1 cellular context compared by ENCODE assay signal in genomic region chr2:190343500-190344274, GRCh38.
TF ChIP-seq lines count a peak whose summit lies in the region.

TSS of gene INPP1 (plus strand) at chr2:190343589. CDS start at chr2:190360103, 16,514 bp downstream.

TF ChIP-seq in HepG2, 621 proteins besides CTCF, POLR2A, EP300 and RAD21 (continued from another document and continues in another):
- no peak for TF ChIP-seq DRAP1 (CRISPR knock-in tag; IDR thresholded peaks at IDR 0.05)
- peak; percentile 51; the same call in 1 of the 2 replicates for TF ChIP-seq ZNF746 (CRISPR knock-in tag; IDR thresholded peaks at IDR 0.05)
- TF ChIP-seq ZNF782 (CRISPR knock-in tag; IDR thresholded peaks at IDR 0.05; ENCODE audit: borderline replicate concordance) = peak; percentile 86; the same call in 1 of the 2 replicates
- no peak for TF ChIP-seq SMAD9 (CRISPR knock-in tag; IDR thresholded peaks at IDR 0.05)
- peak; percentile 45 for TF ChIP-seq CEBPG (CRISPR knock-in tag; IDR thresholded peaks at IDR 0.05)
- peak; percentile 93; the same call in 1 of the 2 replicates for TF ChIP-seq ZNF543 (CRISPR knock-in tag; IDR thresholded peaks at IDR 0.05)
- TF ChIP-seq AGO2 (optimal IDR thresholded peaks at IDR 0.05; ENCODE audit: low read depth, low read length) = peak; percentile 80
- TF ChIP-seq CBX5 (CRISPR knock-in tag; IDR thresholded peaks at IDR 0.05; ENCODE audit: borderline replicate concordance) = no peak
- TF ChIP-seq MTA3 (CRISPR knock-in tag; IDR thresholded peaks at IDR 0.05) = no peak
- 0 out of 2 replicates have a peak, but pooled peaks have one; percentile 73 for TF ChIP-seq ARID2 (CRISPR knock-in tag; IDR thresholded peaks at IDR 0.05; ENCODE audit: borderline replicate concordance)
- no peak; the same call in 1 of the 2 replicates for TF ChIP-seq ELF1 (CRISPR knock-in tag; IDR thresholded peaks at IDR 0.05)
- TF ChIP-seq, protein P1, sequence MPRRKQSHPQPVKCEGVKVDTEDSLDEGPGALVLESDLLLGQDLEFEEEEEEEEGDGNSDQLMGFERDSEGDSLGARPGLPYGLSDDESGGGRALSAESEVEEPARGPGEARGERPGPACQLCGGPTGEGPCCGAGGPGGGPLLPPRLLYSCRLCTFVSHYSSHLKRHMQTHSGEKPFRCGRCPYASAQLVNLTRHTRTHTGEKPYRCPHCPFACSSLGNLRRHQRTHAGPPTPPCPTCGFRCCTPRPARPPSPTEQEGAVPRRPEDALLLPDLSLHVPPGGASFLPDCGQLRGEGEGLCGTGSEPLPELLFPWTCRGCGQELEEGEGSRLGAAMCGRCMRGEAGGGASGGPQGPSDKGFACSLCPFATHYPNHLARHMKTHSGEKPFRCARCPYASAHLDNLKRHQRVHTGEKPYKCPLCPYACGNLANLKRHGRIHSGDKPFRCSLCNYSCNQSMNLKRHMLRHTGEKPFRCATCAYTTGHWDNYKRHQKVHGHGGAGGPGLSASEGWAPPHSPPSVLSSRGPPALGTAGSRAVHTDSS (CRISPR knock-in tag; conservative IDR thresholded peaks at IDR 0.05) = no peak
- no peak for TF ChIP-seq CEBPB (IDR thresholded peaks at IDR 0.05; ENCODE audit: borderline replicate concordance, low read depth, low read length)
- TF ChIP-seq, protein P2, sequence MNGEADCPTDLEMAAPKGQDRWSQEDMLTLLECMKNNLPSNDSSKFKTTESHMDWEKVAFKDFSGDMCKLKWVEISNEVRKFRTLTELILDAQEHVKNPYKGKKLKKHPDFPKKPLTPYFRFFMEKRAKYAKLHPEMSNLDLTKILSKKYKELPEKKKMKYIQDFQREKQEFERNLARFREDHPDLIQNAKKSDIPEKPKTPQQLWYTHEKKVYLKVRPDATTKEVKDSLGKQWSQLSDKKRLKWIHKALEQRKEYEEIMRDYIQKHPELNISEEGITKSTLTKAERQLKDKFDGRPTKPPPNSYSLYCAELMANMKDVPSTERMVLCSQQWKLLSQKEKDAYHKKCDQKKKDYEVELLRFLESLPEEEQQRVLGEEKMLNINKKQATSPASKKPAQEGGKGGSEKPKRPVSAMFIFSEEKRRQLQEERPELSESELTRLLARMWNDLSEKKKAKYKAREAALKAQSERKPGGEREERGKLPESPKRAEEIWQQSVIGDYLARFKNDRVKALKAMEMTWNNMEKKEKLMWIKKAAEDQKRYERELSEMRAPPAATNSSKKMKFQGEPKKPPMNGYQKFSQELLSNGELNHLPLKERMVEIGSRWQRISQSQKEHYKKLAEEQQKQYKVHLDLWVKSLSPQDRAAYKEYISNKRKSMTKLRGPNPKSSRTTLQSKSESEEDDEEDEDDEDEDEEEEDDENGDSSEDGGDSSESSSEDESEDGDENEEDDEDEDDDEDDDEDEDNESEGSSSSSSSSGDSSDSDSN (CRISPR knock-in tag; IDR thresholded peaks at IDR 0.05) = peak; percentile 98
- no peak for TF ChIP-seq FOXM1 (CRISPR knock-in tag; IDR thresholded peaks at IDR 0.05)
- no peak for TF ChIP-seq ZSCAN12 (CRISPR knock-in tag; IDR thresholded peaks at IDR 0.05)
- peak; percentile 88 for TF ChIP-seq KMT2B (CRISPR knock-in tag; IDR thresholded peaks at IDR 0.05)
- peak; percentile 94 for TF ChIP-seq ZNF253 (CRISPR knock-in tag; IDR thresholded peaks at IDR 0.05; ENCODE audit: borderline replicate concordance)
- peak; percentile 68; the same call in 1 of the 2 replicates for TF ChIP-seq ZNF205 (CRISPR knock-in tag; IDR thresholded peaks at IDR 0.05)
- TF ChIP-seq ZNF75D (CRISPR knock-in tag; IDR thresholded peaks at IDR 0.05; ENCODE audit: borderline replicate concordance) = peak; percentile 69; the same call in 1 of the 2 replicates
- no peak for TF ChIP-seq KDM1A (CRISPR knock-in tag; IDR thresholded peaks at IDR 0.05)
- no peak for TF ChIP-seq SOX5 (CRISPR knock-in tag; IDR thresholded peaks at IDR 0.05; ENCODE audit: borderline replicate concordance)
- no peak for TF ChIP-seq ZNF598 (CRISPR knock-in tag; IDR thresholded peaks at IDR 0.05; ENCODE audit: borderline replicate concordance)
- TF ChIP-seq ZFP41 (CRISPR knock-in tag; IDR thresholded peaks at IDR 0.05; ENCODE audit: borderline replicate concordance) = peak; percentile 82; the same call in 1 of the 2 replicates
- TF ChIP-seq IRF1 (CRISPR knock-in tag; IDR thresholded peaks at IDR 0.05; ENCODE audit: low read depth) = 0 out of 2 replicates have a peak, but pooled peaks have one; percentile 86
- peak; percentile 67; the same call in 1 of the 2 replicates for TF ChIP-seq REL (CRISPR knock-in tag; conservative IDR thresholded peaks at IDR 0.05)
- peak; percentile 58; the same call in 1 of the 2 replicates for TF ChIP-seq ZNF460 (CRISPR knock-in tag; IDR thresholded peaks at IDR 0.05; ENCODE audit: borderline replicate concordance)
- no peak for TF ChIP-seq NFRKB (IDR thresholded peaks at IDR 0.05)
- TF ChIP-seq POGZ (CRISPR knock-in tag; IDR thresholded peaks at IDR 0.05) = no peak
- no peak for TF ChIP-seq ZNF703 (CRISPR knock-in tag; IDR thresholded peaks at IDR 0.05; ENCODE audit: borderline replicate concordance)
- TF ChIP-seq, protein P3, sequence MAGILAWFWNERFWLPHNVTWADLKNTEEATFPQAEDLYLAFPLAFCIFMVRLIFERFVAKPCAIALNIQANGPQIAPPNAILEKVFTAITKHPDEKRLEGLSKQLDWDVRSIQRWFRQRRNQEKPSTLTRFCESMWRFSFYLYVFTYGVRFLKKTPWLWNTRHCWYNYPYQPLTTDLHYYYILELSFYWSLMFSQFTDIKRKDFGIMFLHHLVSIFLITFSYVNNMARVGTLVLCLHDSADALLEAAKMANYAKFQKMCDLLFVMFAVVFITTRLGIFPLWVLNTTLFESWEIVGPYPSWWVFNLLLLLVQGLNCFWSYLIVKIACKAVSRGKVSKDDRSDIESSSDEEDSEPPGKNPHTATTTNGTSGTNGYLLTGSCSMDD (CRISPR knock-in tag; IDR thresholded peaks at IDR 0.05) = no peak; the same call in 1 of the 2 replicates
- no peak for TF ChIP-seq ATF7 (IDR thresholded peaks at IDR 0.05)
- TF ChIP-seq ATF7 (CRISPR knock-in tag; IDR thresholded peaks at IDR 0.05) = peak; percentile 87
- TF ChIP-seq HDAC1 (CRISPR knock-in tag; IDR thresholded peaks at IDR 0.05) = peak; percentile 94
- TF ChIP-seq GFI1 (CRISPR knock-in tag; IDR thresholded peaks at IDR 0.05; ENCODE audit: borderline replicate concordance) = peak; percentile 59; the same call in 1 of the 2 replicates
- no peak for TF ChIP-seq JUND (CRISPR knock-in tag; IDR thresholded peaks at IDR 0.05)
- peak; percentile 64; the same call in 1 of the 2 replicates for TF ChIP-seq ZBTB2 (CRISPR knock-in tag; IDR thresholded peaks at IDR 0.05; ENCODE audit: low read depth)
- TF ChIP-seq, protein P4, sequence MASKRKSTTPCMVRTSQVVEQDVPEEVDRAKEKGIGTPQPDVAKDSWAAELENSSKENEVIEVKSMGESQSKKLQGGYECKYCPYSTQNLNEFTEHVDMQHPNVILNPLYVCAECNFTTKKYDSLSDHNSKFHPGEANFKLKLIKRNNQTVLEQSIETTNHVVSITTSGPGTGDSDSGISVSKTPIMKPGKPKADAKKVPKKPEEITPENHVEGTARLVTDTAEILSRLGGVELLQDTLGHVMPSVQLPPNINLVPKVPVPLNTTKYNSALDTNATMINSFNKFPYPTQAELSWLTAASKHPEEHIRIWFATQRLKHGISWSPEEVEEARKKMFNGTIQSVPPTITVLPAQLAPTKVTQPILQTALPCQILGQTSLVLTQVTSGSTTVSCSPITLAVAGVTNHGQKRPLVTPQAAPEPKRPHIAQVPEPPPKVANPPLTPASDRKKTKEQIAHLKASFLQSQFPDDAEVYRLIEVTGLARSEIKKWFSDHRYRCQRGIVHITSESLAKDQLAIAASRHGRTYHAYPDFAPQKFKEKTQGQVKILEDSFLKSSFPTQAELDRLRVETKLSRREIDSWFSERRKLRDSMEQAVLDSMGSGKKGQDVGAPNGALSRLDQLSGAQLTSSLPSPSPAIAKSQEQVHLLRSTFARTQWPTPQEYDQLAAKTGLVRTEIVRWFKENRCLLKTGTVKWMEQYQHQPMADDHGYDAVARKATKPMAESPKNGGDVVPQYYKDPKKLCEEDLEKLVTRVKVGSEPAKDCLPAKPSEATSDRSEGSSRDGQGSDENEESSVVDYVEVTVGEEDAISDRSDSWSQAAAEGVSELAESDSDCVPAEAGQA (IDR thresholded peaks at IDR 0.05; ENCODE audit: low read depth) = no peak; the same call in 1 of the 2 replicates
- TF ChIP-seq, protein P4 (CRISPR knock-in tag; IDR thresholded peaks at IDR 0.05; ENCODE audit: borderline replicate concordance) = no peak; the same call in 1 of the 2 replicates
- TF ChIP-seq U2AF1 (optimal IDR thresholded peaks at IDR 0.05; ENCODE audit: low read depth, low read length) = no peak
- TF ChIP-seq, protein P5, sequence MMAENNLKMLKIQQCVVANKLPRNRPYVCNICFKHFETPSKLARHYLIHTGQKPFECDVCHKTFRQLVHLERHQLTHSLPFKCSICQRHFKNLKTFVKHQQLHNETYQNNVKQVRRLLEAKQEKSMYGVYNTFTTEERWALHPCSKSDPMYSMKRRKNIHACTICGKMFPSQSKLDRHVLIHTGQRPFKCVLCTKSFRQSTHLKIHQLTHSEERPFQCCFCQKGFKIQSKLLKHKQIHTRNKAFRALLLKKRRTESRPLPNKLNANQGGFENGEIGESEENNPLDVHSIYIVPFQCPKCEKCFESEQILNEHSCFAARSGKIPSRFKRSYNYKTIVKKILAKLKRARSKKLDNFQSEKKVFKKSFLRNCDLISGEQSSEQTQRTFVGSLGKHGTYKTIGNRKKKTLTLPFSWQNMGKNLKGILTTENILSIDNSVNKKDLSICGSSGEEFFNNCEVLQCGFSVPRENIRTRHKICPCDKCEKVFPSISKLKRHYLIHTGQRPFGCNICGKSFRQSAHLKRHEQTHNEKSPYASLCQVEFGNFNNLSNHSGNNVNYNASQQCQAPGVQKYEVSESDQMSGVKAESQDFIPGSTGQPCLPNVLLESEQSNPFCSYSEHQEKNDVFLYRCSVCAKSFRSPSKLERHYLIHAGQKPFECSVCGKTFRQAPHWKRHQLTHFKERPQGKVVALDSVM (CRISPR knock-in tag; IDR thresholded peaks at IDR 0.05) = peak; percentile 63
- TF ChIP-seq ZNF362 (CRISPR knock-in tag; IDR thresholded peaks at IDR 0.05; ENCODE audit: borderline replicate concordance) = peak; percentile 56; the same call in 1 of the 2 replicates
- TF ChIP-seq FOSL2 (CRISPR knock-in tag; IDR thresholded peaks at IDR 0.05) = peak; percentile 43
- TF ChIP-seq NR2C2 (CRISPR knock-in tag; IDR thresholded peaks at IDR 0.05; ENCODE audit: borderline replicate concordance) = peak; percentile 74
- TF ChIP-seq NONO (IDR thresholded peaks at IDR 0.05) = no peak
- TF ChIP-seq NONO (CRISPR knock-in tag; conservative IDR thresholded peaks at IDR 0.05) = peak; percentile 51
- TF ChIP-seq ADNP (CRISPR knock-in tag; IDR thresholded peaks at IDR 0.05) = 0 out of 2 replicates have a peak, but pooled peaks have one; percentile 16
- TF ChIP-seq TBX3 (IDR thresholded peaks at IDR 0.05; ENCODE audit: borderline replicate concordance) = no peak
- peak; percentile 66; the same call in 1 of the 2 replicates for TF ChIP-seq ZNF337 (CRISPR knock-in tag; IDR thresholded peaks at IDR 0.05; ENCODE audit: borderline replicate concordance, low read depth)
- TF ChIP-seq SETDB1 (CRISPR knock-in tag; IDR thresholded peaks at IDR 0.05; ENCODE audit: borderline replicate concordance) = no peak; the same call in 1 of the 2 replicates
- peak; percentile 53; the same call in 1 of the 2 replicates for TF ChIP-seq ARHGAP35 (CRISPR knock-in tag; IDR thresholded peaks at IDR 0.05; ENCODE audit: borderline replicate concordance)
- TF ChIP-seq ZNF644 (CRISPR knock-in tag; IDR thresholded peaks at IDR 0.05; ENCODE audit: low read depth) = no peak
- peak; percentile 60; the same call in 1 of the 2 replicates for TF ChIP-seq MYC (CRISPR knock-in tag; IDR thresholded peaks at IDR 0.05; ENCODE audit: borderline replicate concordance)
- peak; percentile 62 for TF ChIP-seq ZNF331 (CRISPR knock-in tag; IDR thresholded peaks at IDR 0.05)
